1 cellular context compared by ENCODE assay signal in genomic region chr21:41368361-41369104, GRCh38.
TF ChIP-seq lines count a peak whose summit lies in the region.

No MANE protein-coding gene starts in this region.

TF ChIP-seq in HepG2, 621 proteins besides CTCF, POLR2A, EP300 and RAD21:
- TF ChIP-seq THAP9 (CRISPR knock-in tag; IDR thresholded peaks at IDR 0.05; ENCODE audit: borderline replicate concordance) (peak; percentile 22; the same call in 1 of the 2 replicates), ZNF350 (CRISPR knock-in tag; IDR thresholded peaks at IDR 0.05; ENCODE audit: borderline replicate concordance, low read depth) (0 out of 2 replicates have a peak, but pooled peaks have one; percentile 46), ARID4A (CRISPR knock-in tag; IDR thresholded peaks at IDR 0.05; ENCODE audit: borderline replicate concordance) (0 out of 2 replicates have a peak, but pooled peaks have one; percentile 21), YEATS4 (CRISPR knock-in tag; IDR thresholded peaks at IDR 0.05; ENCODE audit: borderline replicate concordance) (0 out of 2 replicates have a peak, but pooled peaks have one; percentile 35), FOXO4 (CRISPR knock-in tag; conservative IDR thresholded peaks at IDR 0.05) (0 out of 2 replicates have a peak, but pooled peaks have one; percentile 46), RFXANK (CRISPR knock-in tag; IDR thresholded peaks at IDR 0.05) (no peak), ZNF232 (CRISPR knock-in tag; IDR thresholded peaks at IDR 0.05; ENCODE audit: borderline replicate concordance) (no peak), SMAD1 (CRISPR knock-in tag; IDR thresholded peaks at IDR 0.05; ENCODE audit: borderline replicate concordance, low read depth) (0 out of 2 replicates have a peak, but pooled peaks have one; percentile 31)
